8 cellular contexts compared by ENCODE assay signal in the genomic region with DNA sequence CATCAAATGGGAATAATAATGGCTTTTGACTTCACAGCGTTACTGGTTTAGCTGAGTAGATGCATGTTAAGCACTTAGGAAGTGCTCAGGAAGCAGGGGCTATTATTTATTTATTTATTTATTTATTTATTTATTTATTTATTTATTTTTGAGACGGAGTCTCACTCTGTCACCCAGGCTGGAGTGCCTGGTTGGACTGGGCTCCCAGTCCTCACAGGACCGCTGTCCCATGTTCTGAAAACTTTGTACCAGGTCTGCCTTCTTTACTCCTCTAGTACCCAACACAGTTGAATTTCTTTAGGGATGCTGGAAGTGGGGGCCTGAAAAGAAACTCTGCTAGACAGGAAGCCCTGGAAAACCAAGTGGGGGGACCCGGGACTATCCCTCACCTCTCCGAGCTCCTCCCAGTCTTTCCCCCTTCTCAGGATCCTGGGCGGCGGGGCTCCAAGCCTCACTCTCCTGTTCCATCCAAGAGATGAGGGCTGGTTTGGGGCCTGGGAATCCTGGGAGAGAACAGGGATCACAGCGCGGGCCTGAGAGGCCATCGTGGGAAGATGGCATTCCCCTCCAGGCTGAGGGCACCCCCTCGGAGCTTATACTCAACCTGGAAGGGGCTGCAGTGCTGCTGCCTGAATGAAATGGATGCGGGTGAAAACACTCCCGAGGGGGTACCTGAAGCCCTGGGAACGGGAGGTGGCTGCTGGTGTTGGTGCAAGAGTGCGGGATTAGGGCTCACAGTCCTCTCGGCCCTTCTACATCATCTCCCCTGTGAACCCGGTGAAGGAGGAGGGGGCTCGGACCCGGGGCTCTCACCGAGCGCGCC. TPM values are rescaled to one million over a fixed set of nuclear protein-coding genes. Genes with fewer than 3 reads are reported as not detected.
DNase-seq lines count a peak whose midpoint lies in the region; ATAC-seq and TF ChIP-seq lines count a peak whose summit lies in the region.

No MANE protein-coding gene starts in this region.

- H3K4me3 ChIP-seq in neuron (ENCODE audit: low read length), result peak overlapping the region; percentile 95

- DNase-seq in GM20000 (ENCODE audit: low spot score) (peak; percentile 57), WTC11 (ENCODE audit: low spot score) (peak; percentile 40), foreskin keratinocyte (peak; percentile 2 to 14), activated gamma-delta T cell (lab: John Stamatoyannopoulos, UW) (no peak), NCI-H2029 (lab: John Stamatoyannopoulos, UW) (no peak)

- H3K36me3 ChIP-seq in neuron (ENCODE audit: insufficient read depth, low read length), result no peaks in the 10 kb centered on the region

- CTCF ChIA-PET in WTC11 (lab: Charles Lee), result interaction anchor here (0.5 to 3.0 kb wide), 9 partner anchors 12 to 141 kb away, joined by 3 to 25 read pairs (median 9); partner anchors contain the start of genes DCTPP1, ZNF747, ZNF764 and ZNF785

- ATAC-seq in WTC11 (peak; percentile 10), foreskin keratinocyte (no peak), HG02840 (IDR thresholded peaks at IDR 0.05; ENCODE audit: low FRiP score, unreplicated experiment) (no peak)

- no peaks in the 10 kb centered on the region for H3K9me3 ChIP-seq in neuron (ENCODE audit: low read length)

- H3K27ac Mint-ChIP-seq in WTC11, result peak overlapping the region; percentile 45

- POLR2A ChIA-PET in WTC11 (lab: Charles Lee), result interaction anchor here (0.7 to 2.9 kb wide), 7 partner anchors 10 to 153 kb away, joined by 3 to 22 read pairs (median 4); partner anchors contain the start of genes PRR14, ZNF689, ZNF747 and ZNF764

- H3K4me1 Mint-ChIP-seq in WTC11, result peaks cover 15% of the 10 kb centered on the region

- peak overlapping the region; percentile 91 for H3K4me3 Mint-ChIP-seq in WTC11

- peak overlapping the region; percentile 89 for H3K27ac ChIP-seq in 22Rv1
- peak overlapping the region; percentile 73 for H3K27ac ChIP-seq in foreskin keratinocyte

- peak overlapping the region; percentile 87 for H2AFZ ChIP-seq in neuron (ENCODE audit: low read depth, low read length)

- H3K4me1 ChIP-seq in foreskin keratinocyte, result peaks cover 16% of the 10 kb centered on the region
- H3K4me1 ChIP-seq in neuron (ENCODE audit: insufficient read depth, low read length), result peaks cover 18% of the 10 kb centered on the region

- TF ChIP-seq CTCF in 22Rv1 (IDR thresholded peaks at IDR 0.05) (no peak), GM20000 (IDR thresholded peaks at IDR 0.05; ENCODE audit: extremely low read depth, missing control alignments) (no peak), WTC11 (IDR thresholded peaks at IDR 0.05) (no peak), foreskin keratinocyte (conservative IDR thresholded peaks at IDR 0.05) (no peak)

- peaks cover 4% of the 10 kb centered on the region; the same call in 1 of the 2 replicates for H3K27me3 Mint-ChIP-seq in WTC11 (ENCODE audit: low read depth)

- no peaks in the 10 kb centered on the region for H3K36me3 Mint-ChIP-seq in WTC11

- no peaks in the 10 kb centered on the region for H3K9me3 Mint-ChIP-seq in WTC11

- no peaks in the 10 kb centered on the region for H3K27me3 ChIP-seq in foreskin keratinocyte
- no peaks in the 10 kb centered on the region for H3K27me3 ChIP-seq in neuron (ENCODE audit: insufficient read depth, low read length)

TF ChIP-seq in WTC11, 78 proteins besides CTCF, POLR2A, EP300 and RAD21:
- no peak for TF ChIP-seq TEAD4 (CRISPR knock-in tag; IDR thresholded peaks at IDR 0.05)
- no peak for TF ChIP-seq FOXK1 (CRISPR knock-in tag; IDR thresholded peaks at IDR 0.05)
- TF ChIP-seq, protein P1, sequence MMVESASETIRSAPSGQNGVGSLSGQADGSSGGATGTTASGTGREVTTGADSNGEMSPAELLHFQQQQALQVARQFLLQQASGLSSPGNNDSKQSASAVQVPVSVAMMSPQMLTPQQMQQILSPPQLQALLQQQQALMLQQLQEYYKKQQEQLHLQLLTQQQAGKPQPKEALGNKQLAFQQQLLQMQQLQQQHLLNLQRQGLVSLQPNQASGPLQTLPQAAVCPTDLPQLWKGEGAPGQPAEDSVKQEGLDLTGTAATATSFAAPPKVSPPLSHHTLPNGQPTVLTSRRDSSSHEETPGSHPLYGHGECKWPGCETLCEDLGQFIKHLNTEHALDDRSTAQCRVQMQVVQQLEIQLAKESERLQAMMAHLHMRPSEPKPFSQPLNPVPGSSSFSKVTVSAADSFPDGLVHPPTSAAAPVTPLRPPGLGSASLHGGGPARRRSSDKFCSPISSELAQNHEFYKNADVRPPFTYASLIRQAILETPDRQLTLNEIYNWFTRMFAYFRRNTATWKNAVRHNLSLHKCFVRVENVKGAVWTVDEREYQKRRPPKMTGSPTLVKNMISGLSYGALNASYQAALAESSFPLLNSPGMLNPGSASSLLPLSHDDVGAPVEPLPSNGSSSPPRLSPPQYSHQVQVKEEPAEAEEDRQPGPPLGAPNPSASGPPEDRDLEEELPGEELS (CRISPR knock-in tag; IDR thresholded peaks at IDR 0.05), result no peak
- 0 out of 2 replicates have a peak, but pooled peaks have one; percentile 23 for TF ChIP-seq HMGA2 (CRISPR knock-in tag; IDR thresholded peaks at IDR 0.05)
- no peak for TF ChIP-seq ZNF423 (CRISPR knock-in tag; IDR thresholded peaks at IDR 0.05)
- TF ChIP-seq MAX (CRISPR knock-in tag; IDR thresholded peaks at IDR 0.05), result no peak
- TF ChIP-seq TEAD1 (CRISPR knock-in tag; IDR thresholded peaks at IDR 0.05), result 0 out of 2 replicates have a peak, but pooled peaks have one; percentile 50
- TF ChIP-seq, protein P2, sequence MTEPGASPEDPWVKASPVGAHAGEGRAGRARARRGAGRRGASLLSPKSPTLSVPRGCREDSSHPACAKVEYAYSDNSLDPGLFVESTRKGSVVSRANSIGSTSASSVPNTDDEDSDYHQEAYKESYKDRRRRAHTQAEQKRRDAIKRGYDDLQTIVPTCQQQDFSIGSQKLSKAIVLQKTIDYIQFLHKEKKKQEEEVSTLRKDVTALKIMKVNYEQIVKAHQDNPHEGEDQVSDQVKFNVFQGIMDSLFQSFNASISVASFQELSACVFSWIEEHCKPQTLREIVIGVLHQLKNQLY (CRISPR knock-in tag; IDR thresholded peaks at IDR 0.05), result no peak

RNA-seq across cellular contexts. Expression of gene ZNF688, which starts 0.7 kb away (rescaled TPM):
- total RNA-seq in WTC11 (2021), result 4.2 to 6.0 TPM (median 4.9 TPM) in 3 replicates
- 7.5 and 8.5 TPM in 2 replicates for total RNA-seq in foreskin keratinocyte
- 11.0 and 11.8 TPM in 2 replicates for polyA plus RNA-seq in foreskin keratinocyte

RNA-seq across cellular contexts. Expression of gene ZNF764, which starts 12.7 kb away (rescaled TPM):
- total RNA-seq in WTC11 (2021) (9.0 to 10.4 TPM (median 9.1 TPM) in 3 replicates), foreskin keratinocyte (4.5 and 5.5 TPM in 2 replicates)
- 3.2 and 3.3 TPM in 2 replicates for polyA plus RNA-seq in foreskin keratinocyte

RNA-seq across cellular contexts. Expression of gene ZNF785, which starts 14.7 kb away (rescaled TPM):
- total RNA-seq in WTC11 (2021) (15.4 to 16.5 TPM (median 16.0 TPM) in 3 replicates), foreskin keratinocyte (3.9 and 4.6 TPM in 2 replicates)
- polyA plus RNA-seq in foreskin keratinocyte, result 1.8 and 2.1 TPM in 2 replicates

RNA-seq across cellular contexts. Expression of gene ZNF747, which starts 36.2 kb away (rescaled TPM):
- total RNA-seq in WTC11 (2021), result 11.3 to 11.7 TPM (median 11.5 TPM) in 3 replicates
- total RNA-seq in foreskin keratinocyte, result 4.9 and 5.2 TPM in 2 replicates
- polyA plus RNA-seq in foreskin keratinocyte, result 3.7 and 4.0 TPM in 2 replicates

RNA-seq across cellular contexts. Expression of gene ZNF689, which starts 39.4 kb away (rescaled TPM):
- total RNA-seq in WTC11 (2021) (13.2 to 16.3 TPM (median 15.9 TPM) in 3 replicates), foreskin keratinocyte (7.6 and 8.4 TPM in 2 replicates)
- polyA plus RNA-seq in foreskin keratinocyte, result 3.6 and 4.2 TPM in 2 replicates

Comparison
In these comparisons a context has a peak if more than half of its experiments do, and no peak if none do; other contexts are left out.
1. DNase-seq: peak in GM20000 (single experiment), WTC11 (single experiment) and foreskin keratinocyte (2 of 2); none in activated gamma-delta T cell (single experiment) and NCI-H2029 (single experiment).